ENCODE assay signal across 1 cellular context in the genomic region with DNA sequence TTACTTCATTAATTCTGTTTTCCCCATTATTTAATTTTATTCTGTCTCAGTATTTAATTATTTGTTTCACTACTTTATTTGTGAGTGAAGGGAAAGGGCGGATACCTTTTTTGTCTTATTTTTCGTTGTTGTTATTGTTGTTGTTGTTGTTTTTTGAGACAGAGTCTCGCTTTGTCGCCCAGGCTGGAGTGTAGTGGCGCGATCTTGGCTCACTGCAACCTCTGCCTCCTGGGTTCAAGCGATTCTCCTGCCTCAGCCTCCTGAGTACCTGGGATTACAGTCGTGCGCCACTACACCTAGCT.
TF ChIP-seq lines count a peak whose summit lies in the region.
"Not testable (repeated sequence)": the region's sequence is repeated elsewhere in the genome, so short reads cannot be mapped to it uniquely, and the experiment has no call there.

No MANE protein-coding gene starts in this region.

TF ChIP-seq in K562, 482 proteins besides CTCF, POLR2A, EP300 and RAD21:
- TF ChIP-seq, protein P1, sequence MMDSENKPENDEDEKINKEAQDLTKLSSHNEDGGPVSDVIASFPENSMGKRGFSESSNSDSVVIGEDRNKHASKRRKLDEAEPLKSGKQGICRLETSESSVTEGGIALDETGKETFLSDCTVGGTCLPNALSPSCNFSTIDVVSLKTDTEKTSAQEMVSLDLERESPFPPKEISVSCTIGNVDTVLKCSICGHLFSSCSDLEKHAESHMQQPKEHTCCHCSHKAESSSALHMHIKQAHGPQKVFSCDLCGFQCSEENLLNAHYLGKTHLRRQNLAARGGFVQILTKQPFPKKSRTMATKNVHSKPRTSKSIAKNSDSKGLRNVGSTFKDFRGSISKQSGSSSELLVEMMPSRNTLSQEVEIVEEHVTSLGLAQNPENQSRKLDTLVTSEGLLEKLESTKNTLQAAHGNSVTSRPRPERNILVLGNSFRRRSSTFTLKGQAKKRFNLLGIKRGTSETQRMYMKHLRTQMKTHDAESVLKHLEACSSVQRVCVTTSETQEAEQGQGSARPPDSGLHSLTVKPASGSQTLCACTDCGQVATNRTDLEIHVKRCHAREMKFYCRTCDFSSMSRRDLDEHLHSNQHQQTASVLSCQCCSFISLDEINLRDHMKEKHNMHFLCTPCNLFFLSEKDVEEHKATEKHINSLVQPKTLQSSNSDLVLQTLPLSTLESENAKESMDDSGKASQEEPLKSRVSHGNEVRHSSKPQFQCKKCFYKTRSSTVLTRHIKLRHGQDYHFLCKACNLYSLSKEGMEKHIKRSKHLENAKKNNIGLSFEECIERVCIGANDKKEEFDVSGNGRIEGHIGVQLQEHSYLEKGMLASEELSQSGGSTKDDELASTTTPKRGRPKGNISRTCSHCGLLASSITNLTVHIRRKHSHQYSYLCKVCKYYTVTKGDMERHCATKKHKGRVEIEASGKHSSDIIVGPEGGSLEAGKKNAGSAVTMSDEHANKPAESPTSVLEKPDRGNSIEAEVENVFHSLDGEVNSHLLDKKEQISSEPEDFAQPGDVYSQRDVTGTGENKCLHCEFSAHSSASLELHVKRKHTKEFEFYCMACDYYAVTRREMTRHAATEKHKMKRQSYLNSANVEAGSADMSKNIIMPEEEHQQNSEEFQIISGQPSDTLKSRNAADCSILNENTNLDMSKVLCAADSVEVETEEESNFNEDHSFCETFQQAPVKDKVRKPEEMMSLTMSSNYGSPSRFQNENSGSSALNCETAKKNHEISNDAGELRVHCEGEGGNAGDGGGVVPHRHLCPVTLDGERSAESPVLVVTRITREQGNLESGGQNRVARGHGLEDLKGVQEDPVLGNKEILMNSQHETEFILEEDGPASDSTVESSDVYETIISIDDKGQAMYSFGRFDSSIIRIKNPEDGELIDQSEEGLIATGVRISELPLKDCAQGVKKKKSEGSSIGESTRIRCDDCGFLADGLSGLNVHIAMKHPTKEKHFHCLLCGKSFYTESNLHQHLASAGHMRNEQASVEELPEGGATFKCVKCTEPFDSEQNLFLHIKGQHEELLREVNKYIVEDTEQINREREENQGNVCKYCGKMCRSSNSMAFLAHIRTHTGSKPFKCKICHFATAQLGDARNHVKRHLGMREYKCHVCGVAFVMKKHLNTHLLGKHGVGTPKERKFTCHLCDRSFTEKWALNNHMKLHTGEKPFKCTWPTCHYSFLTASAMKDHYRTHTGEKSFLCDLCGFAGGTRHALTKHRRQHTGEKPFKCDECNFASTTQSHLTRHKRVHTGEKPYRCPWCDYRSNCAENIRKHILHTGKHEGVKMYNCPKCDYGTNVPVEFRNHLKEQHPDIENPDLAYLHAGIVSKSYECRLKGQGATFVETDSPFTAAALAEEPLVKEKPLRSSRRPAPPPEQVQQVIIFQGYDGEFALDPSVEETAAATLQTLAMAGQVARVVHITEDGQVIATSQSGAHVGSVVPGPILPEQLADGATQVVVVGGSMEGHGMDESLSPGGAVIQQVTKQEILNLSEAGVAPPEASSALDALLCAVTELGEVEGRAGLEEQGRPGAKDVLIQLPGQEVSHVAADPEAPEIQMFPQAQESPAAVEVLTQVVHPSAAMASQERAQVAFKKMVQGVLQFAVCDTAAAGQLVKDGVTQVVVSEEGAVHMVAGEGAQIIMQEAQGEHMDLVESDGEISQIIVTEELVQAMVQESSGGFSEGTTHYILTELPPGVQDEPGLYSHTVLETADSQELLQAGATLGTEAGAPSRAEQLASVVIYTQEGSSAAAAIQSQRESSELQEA (IDR thresholded peaks at IDR 0.05; ENCODE audit: low read depth) = peak; percentile 36; the same call in 1 of the 2 replicates
- TF ChIP-seq ARID1B (IDR thresholded peaks at IDR 0.05) = peak; percentile 18
- TF ChIP-seq, protein P2, sequence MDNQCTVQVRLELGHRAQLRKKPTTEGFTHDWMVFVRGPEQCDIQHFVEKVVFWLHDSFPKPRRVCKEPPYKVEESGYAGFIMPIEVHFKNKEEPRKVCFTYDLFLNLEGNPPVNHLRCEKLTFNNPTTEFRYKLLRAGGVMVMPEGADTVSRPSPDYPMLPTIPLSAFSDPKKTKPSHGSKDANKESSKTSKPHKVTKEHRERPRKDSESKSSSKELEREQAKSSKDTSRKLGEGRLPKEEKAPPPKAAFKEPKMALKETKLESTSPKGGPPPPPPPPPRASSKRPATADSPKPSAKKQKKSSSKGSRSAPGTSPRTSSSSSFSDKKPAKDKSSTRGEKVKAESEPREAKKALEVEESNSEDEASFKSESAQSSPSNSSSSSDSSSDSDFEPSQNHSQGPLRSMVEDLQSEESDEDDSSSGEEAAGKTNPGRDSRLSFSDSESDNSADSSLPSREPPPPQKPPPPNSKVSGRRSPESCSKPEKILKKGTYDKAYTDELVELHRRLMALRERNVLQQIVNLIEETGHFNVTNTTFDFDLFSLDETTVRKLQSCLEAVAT (IDR thresholded peaks at IDR 0.05) = 0 out of 4 replicates have a peak, but pooled peaks of 1 of the 2 experiments have one; percentile 8
- peak; percentile 88; the same call in 1 of the 2 replicates for TF ChIP-seq THRAP3 (IDR thresholded peaks at IDR 0.05; ENCODE audit: borderline replicate concordance)
- 0 out of 4 replicates have a peak, but pooled peaks of 1 of the 2 experiments have one; percentile 75 for TF ChIP-seq CSDE1 (IDR thresholded peaks at IDR 0.05)
- 0 out of 2 replicates have a peak, but pooled peaks have one; percentile 45 for TF ChIP-seq HDGF (IDR thresholded peaks at IDR 0.05)
- TF ChIP-seq PHB2 (IDR thresholded peaks at IDR 0.05; ENCODE audit: low read depth) = peak; percentile 42; the same call in 1 of the 2 replicates
- TF ChIP-seq NCOA2 (IDR thresholded peaks at IDR 0.05; ENCODE audit: partially characterized antibody in 2 of 2) = peak in 1 of 2 experiments; percentile 51
- TF ChIP-seq, protein P3, sequence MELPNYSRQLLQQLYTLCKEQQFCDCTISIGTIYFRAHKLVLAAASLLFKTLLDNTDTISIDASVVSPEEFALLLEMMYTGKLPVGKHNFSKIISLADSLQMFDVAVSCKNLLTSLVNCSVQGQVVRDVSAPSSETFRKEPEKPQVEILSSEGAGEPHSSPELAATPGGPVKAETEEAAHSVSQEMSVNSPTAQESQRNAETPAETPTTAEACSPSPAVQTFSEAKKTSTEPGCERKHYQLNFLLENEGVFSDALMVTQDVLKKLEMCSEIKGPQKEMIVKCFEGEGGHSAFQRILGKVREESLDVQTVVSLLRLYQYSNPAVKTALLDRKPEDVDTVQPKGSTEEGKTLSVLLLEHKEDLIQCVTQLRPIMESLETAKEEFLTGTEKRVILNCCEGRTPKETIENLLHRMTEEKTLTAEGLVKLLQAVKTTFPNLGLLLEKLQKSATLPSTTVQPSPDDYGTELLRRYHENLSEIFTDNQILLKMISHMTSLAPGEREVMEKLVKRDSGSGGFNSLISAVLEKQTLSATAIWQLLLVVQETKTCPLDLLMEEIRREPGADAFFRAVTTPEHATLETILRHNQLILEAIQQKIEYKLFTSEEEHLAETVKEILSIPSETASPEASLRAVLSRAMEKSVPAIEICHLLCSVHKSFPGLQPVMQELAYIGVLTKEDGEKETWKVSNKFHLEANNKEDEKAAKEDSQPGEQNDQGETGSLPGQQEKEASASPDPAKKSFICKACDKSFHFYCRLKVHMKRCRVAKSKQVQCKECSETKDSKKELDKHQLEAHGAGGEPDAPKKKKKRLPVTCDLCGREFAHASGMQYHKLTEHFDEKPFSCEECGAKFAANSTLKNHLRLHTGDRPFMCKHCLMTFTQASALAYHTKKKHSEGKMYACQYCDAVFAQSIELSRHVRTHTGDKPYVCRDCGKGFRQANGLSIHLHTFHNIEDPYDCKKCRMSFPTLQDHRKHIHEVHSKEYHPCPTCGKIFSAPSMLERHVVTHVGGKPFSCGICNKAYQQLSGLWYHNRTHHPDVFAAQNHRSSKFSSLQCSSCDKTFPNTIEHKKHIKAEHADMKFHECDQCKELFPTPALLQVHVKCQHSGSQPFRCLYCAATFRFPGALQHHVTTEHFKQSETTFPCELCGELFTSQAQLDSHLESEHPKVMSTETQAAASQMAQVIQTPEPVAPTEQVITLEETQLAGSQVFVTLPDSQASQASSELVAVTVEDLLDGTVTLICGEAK (IDR thresholded peaks at IDR 0.05) = peak; percentile 23; the same call in 1 of the 2 replicates
- TF ChIP-seq, protein P3 (CRISPR knock-in tag; IDR thresholded peaks at IDR 0.05) = not testable (repeated sequence)
- TF ChIP-seq, protein P4, sequence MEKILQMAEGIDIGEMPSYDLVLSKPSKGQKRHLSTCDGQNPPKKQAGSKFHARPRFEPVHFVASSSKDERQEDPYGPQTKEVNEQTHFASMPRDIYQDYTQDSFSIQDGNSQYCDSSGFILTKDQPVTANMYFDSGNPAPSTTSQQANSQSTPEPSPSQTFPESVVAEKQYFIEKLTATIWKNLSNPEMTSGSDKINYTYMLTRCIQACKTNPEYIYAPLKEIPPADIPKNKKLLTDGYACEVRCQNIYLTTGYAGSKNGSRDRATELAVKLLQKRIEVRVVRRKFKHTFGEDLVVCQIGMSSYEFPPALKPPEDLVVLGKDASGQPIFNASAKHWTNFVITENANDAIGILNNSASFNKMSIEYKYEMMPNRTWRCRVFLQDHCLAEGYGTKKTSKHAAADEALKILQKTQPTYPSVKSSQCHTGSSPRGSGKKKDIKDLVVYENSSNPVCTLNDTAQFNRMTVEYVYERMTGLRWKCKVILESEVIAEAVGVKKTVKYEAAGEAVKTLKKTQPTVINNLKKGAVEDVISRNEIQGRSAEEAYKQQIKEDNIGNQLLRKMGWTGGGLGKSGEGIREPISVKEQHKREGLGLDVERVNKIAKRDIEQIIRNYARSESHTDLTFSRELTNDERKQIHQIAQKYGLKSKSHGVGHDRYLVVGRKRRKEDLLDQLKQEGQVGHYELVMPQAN (IDR thresholded peaks at IDR 0.05; ENCODE audit: borderline replicate concordance) = 0 out of 2 replicates have a peak, but pooled peaks have one; percentile 38
- TF ChIP-seq SREBF2 (CRISPR knock-in tag; IDR thresholded peaks at IDR 0.05) = 0 out of 2 replicates have a peak, but pooled peaks have one; percentile 2
- 0 out of 2 replicates have a peak, but pooled peaks have one; percentile 3 for TF ChIP-seq NBN (IDR thresholded peaks at IDR 0.05; ENCODE audit: low read depth)
- 0 out of 2 replicates have a peak, but pooled peaks have one; percentile 15 for TF ChIP-seq HLTF (IDR thresholded peaks at IDR 0.05)
- 0 out of 2 replicates have a peak, but pooled peaks have one; percentile 55 for TF ChIP-seq DNMT1 (IDR thresholded peaks at IDR 0.05)
